In the genomic region with DNA sequence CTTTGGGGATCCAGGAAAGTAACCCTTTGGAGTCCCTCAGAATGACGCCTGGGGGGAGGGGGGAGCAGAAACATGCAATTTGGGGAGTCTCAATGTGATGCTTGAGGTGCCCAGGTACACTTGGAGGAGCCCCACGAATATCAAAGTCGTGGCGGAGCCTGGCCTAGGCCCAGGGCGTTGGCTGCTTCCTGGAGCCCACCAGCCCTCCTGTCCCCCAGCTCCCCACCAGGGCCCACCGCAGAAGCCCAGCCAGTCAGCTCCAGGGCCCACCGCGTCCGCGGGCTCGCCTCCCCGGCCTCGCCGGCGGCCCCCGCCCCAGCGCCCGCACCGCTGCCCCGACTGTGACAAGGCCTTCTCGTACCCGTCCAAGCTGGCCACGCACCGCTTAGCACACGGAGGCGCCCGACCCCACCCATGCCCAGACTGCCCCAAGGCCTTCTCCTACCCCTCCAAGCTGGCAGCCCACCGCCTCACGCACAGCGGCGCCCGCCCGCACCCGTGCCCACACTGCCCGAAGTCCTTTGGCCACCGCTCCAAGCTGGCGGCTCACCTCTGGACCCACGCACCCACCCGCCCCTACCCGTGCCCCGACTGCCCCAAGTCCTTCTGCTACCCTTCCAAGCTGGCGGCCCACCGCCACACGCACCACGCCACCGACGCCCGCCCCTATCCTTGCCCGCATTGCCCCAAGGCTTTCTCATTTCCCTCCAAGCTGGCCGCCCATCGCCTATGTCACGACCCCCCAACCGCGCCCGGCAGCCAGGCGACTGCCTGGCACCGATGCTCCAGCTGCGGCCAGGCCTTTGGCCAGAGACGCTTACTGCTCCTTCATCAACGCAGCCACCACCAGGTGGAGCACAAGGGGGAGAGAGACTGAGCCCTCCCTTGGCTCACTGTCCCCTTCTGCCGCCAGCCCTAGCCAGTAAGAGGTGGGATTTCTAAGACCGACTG, we compare ENCODE assay signal across 8 cellular contexts. TPM values are rescaled to one million over a fixed set of nuclear protein-coding genes. Genes with fewer than 3 reads are reported as not detected.
DNase-seq lines count a peak whose midpoint lies in the region; FAIRE-seq and TF ChIP-seq lines count a peak whose summit lies in the region.

No MANE protein-coding gene starts in this region.

- no peak for FAIRE-seq in keratinocyte (lab: Jason Lieb, UNC)

- H3K4me1 ChIP-seq in PC-9 (replicated peaks; ENCODE audit: insufficient read depth) (peaks cover 12% of the 10 kb centered on the region), mammary epithelial cell (ENCODE audit: insufficient read depth, low read length) (peaks cover 18% of the 10 kb centered on the region), keratinocyte (ENCODE audit: control insufficient read depth, extremely low read depth, insufficient read depth, low read length) (peaks cover 16% of the 10 kb centered on the region), spleen (peaks cover 7 to 49% (median 30%) of the 10 kb centered on the region in 6 donors)

- POLR2A ChIA-PET in PC-9 (lab: Charles Lee; ENCODE audit: unreplicated experiment): no interaction called here

- H4K20me1 ChIP-seq in PC-9 (ENCODE audit: insufficient read depth) (no peaks in the 10 kb centered on the region), mammary epithelial cell (ENCODE audit: insufficient read depth, low read length) (no peaks in the 10 kb centered on the region), keratinocyte (ENCODE audit: control insufficient read depth, extremely low read depth, insufficient read depth, low read length) (no peaks in the 10 kb centered on the region)

- BruUV-seq in PC-9 (replicated peaks; lab: Mats Ljungman, UMichigan): no TSS peak
- BruUV-seq in mammary epithelial cell (replicated peaks; lab: Mats Ljungman, UMichigan): no TSS peak

- H3K9me2 ChIP-seq in PC-9 (ENCODE audit: insufficient read depth): no peaks in the 10 kb centered on the region

- dilution Hi-C loops in mammary epithelial cell (cut with HindIII; ENCODE audit: low sequenced_read_pairs) (loop anchor here (5.0 kb wide), 2 partner anchors 62 to 87 kb away; a partner anchor contains a TSS), keratinocyte (cut with MboI; ENCODE audit: extremely low pct_ligation_motif_present, low sequenced_read_pairs) (no loop called here)

- H3F3A ChIP-seq in PC-9 (ENCODE audit: insufficient read depth, low read depth): peaks cover 46% of the 10 kb centered on the region

- no peaks in the 10 kb centered on the region for H3K79me2 ChIP-seq in PC-9 (ENCODE audit: low read depth)
- H3K79me2 ChIP-seq in mammary epithelial cell (ENCODE audit: insufficient read depth, low read length): no peaks in the 10 kb centered on the region
- H3K79me2 ChIP-seq in keratinocyte (ENCODE audit: control insufficient read depth, insufficient read depth, low read length): no peaks in the 10 kb centered on the region

- peak; percentile 24 to 71 for DNase-seq in NCI-H526 (lab: John Stamatoyannopoulos, UW)
- no peak for DNase-seq in NCI-H526 treated with DMSO at 0.1 percent for 48 hours (lab: John Stamatoyannopoulos, UW)
- no peak for DNase-seq in PC-9
- no peak for DNase-seq in mammary epithelial cell
- no peak for DNase-seq in keratinocyte (ENCODE audit: low read depth, low spot score)
- DNase-seq in spleen: peak; percentile 87
- DNase-seq in NK-92 (lab: John Stamatoyannopoulos, UW; ENCODE audit: unreplicated experiment): no peak
- no peak for DNase-seq in T-helper 9 cell

- H3K9me1 ChIP-seq in keratinocyte (ENCODE audit: control insufficient read depth, extremely low read depth, insufficient read depth, low read length): no peaks in the 10 kb centered on the region

- no peak overlapping the region for H3K27ac ChIP-seq in PC-9
- H3K27ac ChIP-seq in mammary epithelial cell (ENCODE audit: insufficient read depth, low read depth, low read length): no peak overlapping the region
- H3K27ac ChIP-seq in keratinocyte (ENCODE audit: control insufficient read depth, insufficient read depth, low read length): no peak overlapping the region
- peak overlapping the region in 7 of 8 donors; percentile 13 to 95 (median 90) for H3K27ac ChIP-seq in spleen

- H2AFZ ChIP-seq in PC-9 (no peak overlapping the region), mammary epithelial cell (ENCODE audit: low read depth, low read length) (peak overlapping the region; percentile 79), keratinocyte (ENCODE audit: control insufficient read depth, low read length) (no peak overlapping the region)

- no peaks in the 10 kb centered on the region for H3K27me3 ChIP-seq in PC-9 (ENCODE audit: insufficient read depth, low read depth)
- no peaks in the 10 kb centered on the region for H3K27me3 ChIP-seq in mammary epithelial cell (ENCODE audit: insufficient read depth, low read length)
- no peaks in the 10 kb centered on the region for H3K27me3 ChIP-seq in keratinocyte (ENCODE audit: control insufficient read depth, extremely low read depth, insufficient read depth, low read length)
- H3K27me3 ChIP-seq in spleen (replicated peaks in 1 of 7): no peaks in the 10 kb centered on the region

- H3K9ac ChIP-seq in mammary epithelial cell (ENCODE audit: insufficient read depth, low read length): no peak overlapping the region
- no peak overlapping the region for H3K9ac ChIP-seq in keratinocyte (ENCODE audit: control insufficient read depth, extremely low read depth, insufficient read depth, low read length)

- intact Hi-C loops in PC-9 (cut with micrococcal nuclease; ENCODE audit: unreplicated experiment): loop anchor here (5.0 kb wide), 1 partner anchor 262 kb away; no protein-coding TSS in a partner anchor
- intact Hi-C loops in mammary epithelial cell (cut with micrococcal nuclease): no loop called here
- intact Hi-C loops in spleen (cut with DNase I; ENCODE audit: low total_unique reads): loop anchor here (10.0 kb wide), 1 partner anchor 50 kb away; no protein-coding TSS in a partner anchor

- in situ Hi-C loops in mammary epithelial cell (cut with MboI; ENCODE audit: low sequenced_read_pairs in 2 of 2): no loop called here

- H3K36me3 ChIP-seq in PC-9 (ENCODE audit: low read depth): no peaks in the 10 kb centered on the region
- H3K36me3 ChIP-seq in mammary epithelial cell (ENCODE audit: insufficient read depth, low read length): peaks cover 3% of the 10 kb centered on the region
- H3K36me3 ChIP-seq in keratinocyte (ENCODE audit: control insufficient read depth in 2 of 2, extremely low read depth in 1 of 2, insufficient read depth in 2 of 2, low read length in 2 of 2): peaks cover 0 to 2% of the 10 kb centered on the region in 2 experiments
- H3K36me3 ChIP-seq in spleen: peaks cover 0 to 37% (median 22%) of the 10 kb centered on the region in 6 donors

- 18% methylated on average over 15 of the region's 62 CpGs for WGBS in mammary epithelial cell (ENCODE audit: low coverage, missing lambda C conversion rate)
- 67 to 78% (median 77%) methylated on average over 54 to 62 of the region's 62 CpGs for WGBS in spleen, 5 donors

- CTCF ChIA-PET in PC-9 (lab: Charles Lee): no interaction called here
- CTCF ChIA-PET in mammary epithelial cell (lab: Charles Lee; ENCODE audit: low non-redundant PET): interaction anchor here (0.6 to 0.7 kb wide), 2 partner anchors 109 to 128 kb away, joined by 6 to 17 read pairs; no protein-coding TSS in a partner anchor

- no peak overlapping the region for H3K4me2 ChIP-seq in PC-9
- no peak overlapping the region for H3K4me2 ChIP-seq in mammary epithelial cell (ENCODE audit: insufficient read depth, low read depth, low read length)
- no peak overlapping the region for H3K4me2 ChIP-seq in keratinocyte (ENCODE audit: control insufficient read depth, extremely low read depth, insufficient read depth, low read depth, low read length)

- H3K4me3 ChIP-seq in PC-9: no peak overlapping the region
- H3K4me3 ChIP-seq in mammary epithelial cell (replicated peaks in 1 of 3; ENCODE audit: insufficient read depth in 1 of 3, low read depth in 2 of 3, low read length in 3 of 3): no peak overlapping the region
- H3K4me3 ChIP-seq in keratinocyte (ENCODE audit: control insufficient read depth in 2 of 3, extremely low read depth in 1 of 3, insufficient read depth in 2 of 3, low read depth in 1 of 3, low read length in 3 of 3): no peak overlapping the region
- H3K4me3 ChIP-seq in spleen: peak overlapping the region in 1 of 8 donors; percentile 90

- TF ChIP-seq POLR2A in spleen (IDR thresholded peaks at IDR 0.05): no peak

- no peaks in the 10 kb centered on the region for H3K9me3 ChIP-seq in PC-9 (ENCODE audit: insufficient read depth, low read depth)
- H3K9me3 ChIP-seq in mammary epithelial cell (replicated peaks; ENCODE audit: insufficient read depth, low read length): no peaks in the 10 kb centered on the region
- no peaks in the 10 kb centered on the region for H3K9me3 ChIP-seq in keratinocyte (ENCODE audit: control insufficient read depth, low read depth, low read length)
- H3K9me3 ChIP-seq in spleen: peaks cover 0 to 17% (median 14%) of the 10 kb centered on the region in 8 donors

- TF ChIP-seq CTCF in PC-9 (conservative IDR thresholded peaks at IDR 0.05) (peak; percentile 48; the same call in 1 of the 2 replicates), mammary epithelial cell (conservative IDR thresholded peaks at IDR 0.05 in 1 of 2, IDR thresholded peaks at IDR 0.05 in 1 of 2; ENCODE audit: extremely low read depth in 1 of 2, insufficient read depth in 1 of 2, low read depth in 1 of 2, low read length in 2 of 2) (peak; percentile 40 to 65), keratinocyte (optimal IDR thresholded peaks at IDR 0.05 in 1 of 3, IDR thresholded peaks at IDR 0.05 in 1 of 3, conservative IDR thresholded peaks at IDR 0.05 in 1 of 3; ENCODE audit: extremely low read depth in 1 of 3, insufficient read depth in 2 of 3, low read length in 3 of 3) (peak; percentile 42 to 76 (median 63)), spleen (IDR thresholded peaks at IDR 0.05 in 8 of 11, conservative IDR thresholded peaks at IDR 0.05 in 3 of 11) (peak in 10 of 11 experiments; percentile 15 to 65 (median 52))

RNA-seq across cellular contexts. Expression of a gene that starts 2.1 kb away (rescaled TPM):
- total RNA-seq in PC-9 (2021): 5.2 and 6.5 TPM in 2 replicates
- total RNA-seq in mammary epithelial cell: 1 to 10 TPM in 1 of 2 donors, under 1 TPM in 1; 0.17 to 2.1 TPM
- polyA plus RNA-seq in mammary epithelial cell: 0.17 TPM
- not detected for polyA minus RNA-seq in mammary epithelial cell
- polyA plus RNA-seq in keratinocyte: 0.05 to 0.22 TPM (median 0.06 TPM) in 3 replicates
- polyA plus RNA-seq in keratinocyte (2011; ENCODE audit: low read depth): 0.74 TPM
- 0.11 and 0.27 TPM in 2 replicates for polyA plus RNA-seq in keratinocyte (2011; cell fraction: cytosol; rRNA removed)
- polyA plus RNA-seq in keratinocyte (2011; cell fraction: nucleus; rRNA removed): 0.10 and 0.76 TPM in 2 replicates
- 1.3 and 1.4 TPM in 2 replicates for polyA plus RNA-seq in keratinocyte (2012; ENCODE audit: low replicate concordance)
- polyA minus RNA-seq in keratinocyte: 0.07 to 0.13 TPM (median 0.10 TPM) in 3 replicates
- not detected for polyA minus RNA-seq in keratinocyte (2011; cell fraction: cytosol; rRNA and poly(A)+ RNA removed)
- not detected in 2 replicates for polyA minus RNA-seq in keratinocyte (2011; cell fraction: nucleus; rRNA and poly(A)+ RNA removed)
- 1 to 10 TPM in 5 of 7 donors, not detected in 2; 1.0 to 4.3 (median 2.4) TPM for total RNA-seq in spleen
- polyA plus RNA-seq in spleen: 1 to 10 TPM in 1 of 3 donors, under 1 TPM in 2; 0.82 to 1.9 (median 0.87) TPM

RNA-seq across cellular contexts. Expression of a gene that starts 8.1 kb away (rescaled TPM):
- 83.4 and 89.3 TPM in 2 replicates for total RNA-seq in PC-9 (2021)
- 100 to 1,000 TPM; 114 to 122 TPM for total RNA-seq in mammary epithelial cell
- 176 TPM for polyA plus RNA-seq in mammary epithelial cell
- 122 TPM for polyA minus RNA-seq in mammary epithelial cell
- 234 to 301 TPM (median 245 TPM) in 3 replicates for polyA plus RNA-seq in keratinocyte
- polyA plus RNA-seq in keratinocyte (2011; ENCODE audit: low read depth): 288 TPM
- polyA plus RNA-seq in keratinocyte (2011; cell fraction: cytosol; rRNA removed): 283 and 302 TPM in 2 replicates
- 180 and 198 TPM in 2 replicates for polyA plus RNA-seq in keratinocyte (2011; cell fraction: nucleus; rRNA removed)
- polyA plus RNA-seq in keratinocyte (2012; ENCODE audit: low replicate concordance): 204 and 227 TPM in 2 replicates
- polyA minus RNA-seq in keratinocyte: 256 to 402 TPM (median 313 TPM) in 3 replicates
- polyA minus RNA-seq in keratinocyte (2011; cell fraction: cytosol; rRNA and poly(A)+ RNA removed): 280 TPM
- polyA minus RNA-seq in keratinocyte (2011; cell fraction: nucleus; rRNA and poly(A)+ RNA removed): 70.7 and 74.0 TPM in 2 replicates
- 10 to 100 TPM; 25.3 to 53.4 (median 34.6) TPM for total RNA-seq in spleen
- 10 to 100 TPM; 20.2 to 42.8 (median 35.3) TPM for polyA plus RNA-seq in spleen

RNA-seq across cellular contexts. Expression of a gene that starts 30.5 kb away (rescaled TPM):
- total RNA-seq in PC-9 (2021) (36.7 and 50.7 TPM in 2 replicates), mammary epithelial cell (10 to 100 TPM; 16.2 to 23.8 TPM), spleen (10 to 100 TPM in 5 of 7 donors, 1 to 10 TPM in 2; 8.0 to 23.0 (median 14.8) TPM)
- polyA plus RNA-seq in mammary epithelial cell (8.0 TPM), keratinocyte (6.1 to 9.8 TPM (median 6.7 TPM) in 3 replicates), spleen (10 to 100 TPM; 10.4 to 22.8 (median 17.4) TPM)
- polyA minus RNA-seq in mammary epithelial cell (20.2 TPM), keratinocyte (4.3 to 7.6 TPM (median 6.4 TPM) in 3 replicates)
- 33.2 TPM for polyA plus RNA-seq in keratinocyte (2011; ENCODE audit: low read depth)
- polyA plus RNA-seq in keratinocyte (2011; cell fraction: cytosol; rRNA removed): 3.1 and 8.6 TPM in 2 replicates
- polyA plus RNA-seq in keratinocyte (2011; cell fraction: nucleus; rRNA removed): 18.6 and 24.0 TPM in 2 replicates
- polyA plus RNA-seq in keratinocyte (2012; ENCODE audit: low replicate concordance): 7.2 and 32.9 TPM in 2 replicates
- polyA minus RNA-seq in keratinocyte (2011; cell fraction: cytosol; rRNA and poly(A)+ RNA removed): 12.3 TPM
- polyA minus RNA-seq in keratinocyte (2011; cell fraction: nucleus; rRNA and poly(A)+ RNA removed): 16.4 and 21.0 TPM in 2 replicates

RNA-seq across cellular contexts. Expression of a gene that starts 40.2 kb away (rescaled TPM):
- 37.2 and 45.1 TPM in 2 replicates for total RNA-seq in PC-9 (2021)
- total RNA-seq in mammary epithelial cell: 10 to 100 TPM; 11.0 to 25.3 TPM
- polyA plus RNA-seq in mammary epithelial cell: 18.8 TPM
- polyA minus RNA-seq in mammary epithelial cell: 30.6 TPM
- polyA plus RNA-seq in keratinocyte: 16.3 to 17.5 TPM (median 16.8 TPM) in 3 replicates
- polyA plus RNA-seq in keratinocyte (2011; ENCODE audit: low read depth): 8.2 TPM
- polyA plus RNA-seq in keratinocyte (2011; cell fraction: cytosol; rRNA removed): 9.6 and 19.8 TPM in 2 replicates
- 14.4 and 19.9 TPM in 2 replicates for polyA plus RNA-seq in keratinocyte (2011; cell fraction: nucleus; rRNA removed)
- 10.6 and 19.9 TPM in 2 replicates for polyA plus RNA-seq in keratinocyte (2012; ENCODE audit: low replicate concordance)
- 12.6 to 22.3 TPM (median 12.9 TPM) in 3 replicates for polyA minus RNA-seq in keratinocyte
- 21.7 TPM for polyA minus RNA-seq in keratinocyte (2011; cell fraction: cytosol; rRNA and poly(A)+ RNA removed)
- 9.5 and 11.8 TPM in 2 replicates for polyA minus RNA-seq in keratinocyte (2011; cell fraction: nucleus; rRNA and poly(A)+ RNA removed)
- 10 to 100 TPM; 23.6 to 32.0 (median 26.0) TPM for total RNA-seq in spleen
- 10 to 100 TPM; 16.0 to 19.0 (median 16.4) TPM for polyA plus RNA-seq in spleen

RNA-seq across cellular contexts. Expression of a gene that starts 40.5 kb away (rescaled TPM):
- total RNA-seq in PC-9 (2021) (0.53 and 2.0 TPM in 2 replicates), mammary epithelial cell (under 1 TPM; 0.21 to 0.83 TPM), spleen (1 to 10 TPM; 2.0 to 8.7 (median 4.3) TPM)
- polyA plus RNA-seq in mammary epithelial cell (3.5 TPM), keratinocyte (14.5 to 19.2 TPM (median 16.0 TPM) in 3 replicates), spleen (10 to 100 TPM in 1 of 3 donors, 1 to 10 TPM in 2; 6.9 to 10.5 (median 9.6) TPM)
- polyA minus RNA-seq in mammary epithelial cell (not detected), keratinocyte (11.4 to 22.7 TPM (median 12.8 TPM) in 3 replicates)
- polyA plus RNA-seq in keratinocyte (2011; ENCODE audit: low read depth): 0.45 TPM
- polyA plus RNA-seq in keratinocyte (2011; cell fraction: cytosol; rRNA removed): 11.0 and 14.1 TPM in 2 replicates
- polyA plus RNA-seq in keratinocyte (2011; cell fraction: nucleus; rRNA removed): 5.1 and 6.4 TPM in 2 replicates
- 2.8 and 13.2 TPM in 2 replicates for polyA plus RNA-seq in keratinocyte (2012; ENCODE audit: low replicate concordance)
- polyA minus RNA-seq in keratinocyte (2011; cell fraction: cytosol; rRNA and poly(A)+ RNA removed): 10.6 TPM
- polyA minus RNA-seq in keratinocyte (2011; cell fraction: nucleus; rRNA and poly(A)+ RNA removed): 1.5 and 1.6 TPM in 2 replicates

Comparison
In these comparisons a context has a peak if more than half of its experiments do, and no peak if none do; other contexts are left out.
1. DNase-seq: peak in NCI-H526 (2 of 2) and spleen (single experiment); none in NCI-H526 treated with DMSO at 0.1 percent for 48 hours (single experiment), PC-9 (0 of 2), mammary epithelial cell (single experiment), keratinocyte (single experiment), NK-92 (single experiment) and T-helper 9 cell (single experiment).
2. H3K27ac ChIP-seq: peak in spleen (7 of 8); none in PC-9 (single experiment), mammary epithelial cell (single experiment) and keratinocyte (single experiment).
3. Peak in every context shown above with its lines, with median percentiles within 50 percentile points of each other: CTCF ChIP-seq.